In genomic region chr2:53987336-53987921, GRCh38 we compare ENCODE assay signal across 8 cellular contexts. TPM values are rescaled to one million over a fixed set of nuclear protein-coding genes. Genes with fewer than 3 reads are reported as not detected.
A peak's percentile ranks its signal among the peaks of the same experiment; 100 is the strongest.
DNase-seq lines count a peak whose midpoint lies in the region; ATAC-seq and TF ChIP-seq lines count a peak whose summit lies in the region.

No MANE protein-coding gene starts in this region.

- DNase-seq in SHP77 treated with DMSO at 0.1 percent for 48 hours (lab: John Stamatoyannopoulos, UW) (peak; percentile 67), left lobe of liver (ENCODE audit: low spot score) (no peak), GM10266 (ENCODE audit: extremely low spot score) (no peak), SKM-1 treated with dmso at 0.1 percent for 144 hours (lab: John Stamatoyannopoulos, UW; ENCODE audit: unreplicated experiment) (no peak), cerebellum (ENCODE audit: low spot score) (no peak)

- no peak for TF ChIP-seq CTCF in GM10266 (IDR thresholded peaks at IDR 0.05; ENCODE audit: control insufficient read depth, insufficient read depth, low read depth, missing control alignments)

- ATAC-seq in GM18499 (IDR thresholded peaks at IDR 0.05; ENCODE audit: insufficient read depth, unreplicated experiment), result peak; percentile 81
- ATAC-seq in HG03175 (IDR thresholded peaks at IDR 0.05; ENCODE audit: unreplicated experiment), result peak; percentile 59
- peak; percentile 73 for ATAC-seq in left lobe of liver
- no peak for ATAC-seq in HG02610 (IDR thresholded peaks at IDR 0.05; ENCODE audit: unreplicated experiment)

RNA-seq across cellular contexts. Expression of gene PSME4, which starts 16.6 kb away (rescaled TPM):
- total RNA-seq in left lobe of liver (35.3 TPM), cerebellum (48.5 TPM)
